Comparison of ENCODE assay signal across 8 cellular contexts in genomic region chr20:62776692-62777527, GRCh38. TPM values are rescaled to one million over a fixed set of nuclear protein-coding genes. Genes with fewer than 3 reads are reported as not detected.
DNase-seq lines count a peak whose midpoint lies in the region; ATAC-seq and TF ChIP-seq lines count a peak whose summit lies in the region.

No MANE protein-coding gene starts in this region.

- H3K36me3 ChIP-seq in ES-I3 (ENCODE audit: insufficient read depth, low read length) (no peaks in the 10 kb centered on the region), esophagus (ENCODE audit: control insufficient read depth in 2 of 2, insufficient read depth in 2 of 2, low read length in 1 of 2) (no peaks in the 10 kb centered on the region), hepatocyte (replicated peaks; ENCODE audit: insufficient read depth, low read depth) (no peaks in the 10 kb centered on the region)

- H4K20me1 ChIP-seq in hepatocyte (ENCODE audit: insufficient read depth, poor library complexity, severe bottlenecking), result no peaks in the 10 kb centered on the region

- no peaks in the 10 kb centered on the region for H3K27me3 ChIP-seq in esophagus (ENCODE audit: control insufficient read depth in 1 of 2, insufficient read depth in 2 of 2, low read length in 2 of 2)
- no peaks in the 10 kb centered on the region for H3K27me3 ChIP-seq in hepatocyte

- peak overlapping the region; percentile 19 to 45 for H3K27ac ChIP-seq in esophagus (ENCODE audit: low read depth in 2 of 2, low read length in 1 of 2)
- no peak overlapping the region for H3K27ac ChIP-seq in hepatocyte

- no peak for TF ChIP-seq CTCF in LNCaP clone FGC (IDR thresholded peaks at IDR 0.05; ENCODE audit: control insufficient read depth, extremely low read depth, insufficient read depth)
- TF ChIP-seq CTCF in hepatocyte (IDR thresholded peaks at IDR 0.05; ENCODE audit: poor library complexity), result no peak

- no peaks in the 10 kb centered on the region for H3K9me2 ChIP-seq in hepatocyte (replicated peaks; ENCODE audit: insufficient read depth)

- no peaks in the 10 kb centered on the region for H3K9me3 ChIP-seq in ES-I3 (ENCODE audit: control insufficient read depth, insufficient read depth, low read length)
- H3K9me3 ChIP-seq in esophagus (ENCODE audit: control insufficient read depth in 2 of 2, insufficient read depth in 1 of 2, low read depth in 1 of 2, low read length in 1 of 2), result peaks cover 0 to 2% of the 10 kb centered on the region in 2 donors
- no peaks in the 10 kb centered on the region for H3K9me3 ChIP-seq in hepatocyte (ENCODE audit: low read depth)

- no peaks in the 10 kb centered on the region for H3K79me2 ChIP-seq in hepatocyte

- no peak overlapping the region for H2AFZ ChIP-seq in hepatocyte

- ATAC-seq in HG03045 (IDR thresholded peaks at IDR 0.05; ENCODE audit: unreplicated experiment) (no peak), GM21447 (IDR thresholded peaks at IDR 0.05; ENCODE audit: unreplicated experiment) (no peak)

- no peak overlapping the region for H3K4me2 ChIP-seq in hepatocyte

- 70 to 73% methylated on average over 14 of the region's 14 CpGs for WGBS in esophagus, 2 donors
- WGBS in hepatocyte (ENCODE audit: low lambda C conversion rate, missing lambda C conversion rate), result 95% methylated on average over 9 of the region's 14 CpGs

- DNase-seq in LNCaP clone FGC (ENCODE audit: low read depth) (peak; percentile 66), hepatocyte (ENCODE audit: low spot score) (no peak)
- DNase-seq in activated CD4-positive, CD25-positive, alpha-beta regulatory T cell treated with anti-CD3 and anti-CD28 coated beads, Interleukin-2, amount 50 U/mL, for 72 hours, result peak; percentile 49
- peak in 2 of 3 donors; percentile 24 to 38 for DNase-seq in stimulated activated CD4-positive, alpha-beta T cell treated with anti-CD3 and anti-CD28 coated beads, TNF-alpha, amount 100 ng/mL, for 1 hour (ENCODE audit: low read depth in 3 of 3, low spot score in 1 of 3)

- H3K4me1 ChIP-seq in ES-I3 (ENCODE audit: insufficient read depth, low read length) (peaks cover 5% of the 10 kb centered on the region), esophagus (ENCODE audit: control insufficient read depth in 2 of 2, insufficient read depth in 2 of 2, low read length in 1 of 2) (peaks cover 3 to 15% of the 10 kb centered on the region in 2 donors), hepatocyte (ENCODE audit: insufficient read depth) (no peaks in the 10 kb centered on the region)

- H3K4me3 ChIP-seq in LNCaP clone FGC (ENCODE audit: low read depth, low read length) (peak overlapping the region; percentile 70), esophagus (ENCODE audit: low read depth in 1 of 2, low read length in 2 of 2) (no peak overlapping the region), hepatocyte (no peak overlapping the region)

- peak overlapping the region; percentile 45 for H3K9ac ChIP-seq in ES-I3 (ENCODE audit: low read depth, low read length)

RNA-seq across cellular contexts. Expression of gene MRGBP, which starts 19.4 kb away (rescaled TPM):
- 1 to 10 TPM; 5.1 to 6.2 TPM for polyA plus RNA-seq in esophagus
- 14.0 and 18.9 TPM in 2 replicates for total RNA-seq in hepatocyte
- polyA plus RNA-seq in hepatocyte, result 18.9 and 20.5 TPM in 2 replicates

RNA-seq across cellular contexts. Expression of gene OGFR, which starts 27.7 kb away (rescaled TPM):
- polyA plus RNA-seq in esophagus (10 to 100 TPM; 16.9 to 35.6 TPM), hepatocyte (76.2 and 80.8 TPM in 2 replicates)
- total RNA-seq in hepatocyte, result 43.8 and 47.6 TPM in 2 replicates

RNA-seq across cellular contexts. Expression of gene COL9A3, which starts 39.9 kb away (rescaled TPM):
- 1 to 10 TPM; 1.4 to 3.8 TPM for polyA plus RNA-seq in esophagus
- total RNA-seq in hepatocyte, result 22.6 and 23.9 TPM in 2 replicates
- polyA plus RNA-seq in hepatocyte, result 68.1 and 77.0 TPM in 2 replicates

Comparison
In these comparisons a context has a peak if more than half of its experiments do, and no peak if none do; other contexts are left out.
1. RNA of gene COL9A3, which starts 39.9 kb away (polyA plus RNA-seq): 68.1 to 77.0 TPM in hepatocyte; 1.4 to 3.8 TPM in esophagus; every median in the first group is over 10 times any median in the second.